ENCODE assay signal across 8 cellular contexts in genomic region chr10:58599927-58600553, GRCh38.
"Had no signal": no experiment of that assay in that cellular context is flagged by ENCODE, and none has a peak within 500 bp of the region (broad histone marks: within the 10 kb centered on the region; RNA-seq: fewer than 3 reads in every experiment).

No MANE protein-coding gene starts in this region.

- H3K27ac ChIP-seq: HL-60 had no signal

- H3K27ac Mint-ChIP-seq: GM23338, HFFc6, IgD-negative memory B cell had no signal

- H2AFZ ChIP-seq: GM23338 had no signal

- H3K4me1 ChIP-seq: HAP-1 had no signal

- H3K4me3 ChIP-seq: GM23338, HAP-1 had no signal

- DNase-seq: H7, HFFc6 had no signal

- H3K36me3 ChIP-seq: HAP-1 had no signal

- H3K4me3 Mint-ChIP-seq: GM23338, HFFc6, IgD-negative memory B cell had no signal

- H3K27me3 Mint-ChIP-seq: IgD-negative memory B cell had no signal

- H3K4me2 ChIP-seq: GM23338 had no signal

- ATAC-seq: GM23338, HCT116, HepG2 had no signal

- H3K36me3 Mint-ChIP-seq: IgD-negative memory B cell had no signal

- H3K4me1 Mint-ChIP-seq: GM23338, IgD-negative memory B cell had no signal
